In the genomic region with DNA sequence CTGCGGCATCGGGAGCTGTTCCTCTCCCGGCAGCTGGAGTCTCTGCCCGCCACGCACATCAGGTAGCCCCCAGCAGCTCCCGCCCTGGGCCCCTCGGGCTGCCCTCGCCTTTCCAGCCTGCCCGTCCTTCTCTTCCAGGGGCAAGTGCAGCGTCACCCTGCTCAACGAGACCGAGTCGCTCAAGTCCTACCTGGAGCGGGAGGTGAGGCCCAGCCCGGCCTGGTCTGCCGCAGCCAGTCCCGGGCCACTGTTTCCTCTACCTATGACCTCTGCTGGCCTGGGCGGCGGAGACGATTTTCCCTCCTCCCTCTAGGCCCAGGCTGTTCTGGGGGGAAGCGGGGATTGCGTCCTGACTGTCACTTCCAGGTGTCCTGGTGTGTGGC, we compare ENCODE assay signal across 22 cellular contexts. TPM values are rescaled to one million over a fixed set of nuclear protein-coding genes. Genes with fewer than 3 reads are reported as not detected.
"Had no signal": no experiment of that assay in that cellular context is flagged by ENCODE, and none has a peak within 500 bp of the region (broad histone marks: within the 10 kb centered on the region; RNA-seq: fewer than 3 reads in every experiment).

No MANE protein-coding gene starts in this region.

- DNase-seq: dermis blood vessel endothelial cell; dorsolateral prefrontal cortex; effector CD4-positive, alpha-beta T cell; effector memory CD4-positive, alpha-beta T cell; foreskin keratinocyte; head of caudate nucleus; hippocampal formation; left cardiac atrium; mesenchymal stem cell; naive B cell had no signal

- H3K9me3 ChIP-seq: esophagus muscularis mucosa, heart right ventricle, left lung, lower lobe of right lung had no signal

- H3K27ac ChIP-seq: coronary artery, dorsolateral prefrontal cortex, esophagus muscularis mucosa, foreskin keratinocyte, left lung, lower lobe of right lung had no signal

- H3K27me3 ChIP-seq: dorsolateral prefrontal cortex, esophagus muscularis mucosa, foreskin keratinocyte, heart right ventricle, left lung had no signal

- H3K4me1 ChIP-seq: foreskin keratinocyte had no signal

- H3K4me3 ChIP-seq: coronary artery, dorsolateral prefrontal cortex, esophagus muscularis mucosa, heart right ventricle, left lung, lower lobe of right lung had no signal

- FAIRE-seq: colon, endothelial cell of umbilical vein, frontal cortex, islet of Langerhans, keratinocyte had no signal

RNA-seq across cellular contexts. Expression of a gene that starts 36.6 kb away (rescaled TPM):
- total RNA-seq: frontal cortex, lung microvascular endothelial cell had no signal

RNA-seq across cellular contexts. Expression of a gene that starts 51.8 kb away (rescaled TPM):
- total RNA-seq: mesenteric fat pad had no signal
